In genomic region chr6:91057689-91058088, GRCh38 we compare ENCODE assay signal across 33 cellular contexts.
"Had no signal": no experiment of that assay in that cellular context is flagged by ENCODE, and none has a peak within 500 bp of the region (broad histone marks: within the 10 kb centered on the region; RNA-seq: fewer than 3 reads in every experiment).

No MANE protein-coding gene starts in this region.

- H3K36me3 ChIP-seq: adrenal gland, ascending aorta, brain microvascular endothelial cell, breast epithelium, cardiac muscle cell had no signal

- H3K4me3 ChIP-seq: adrenal gland, ascending aorta, body of pancreas, breast epithelium, cardiac muscle cell had no signal

- H3K4me1 ChIP-seq: adrenal gland, ascending aorta, body of pancreas, breast epithelium had no signal

- H3K27ac ChIP-seq: adrenal gland, ascending aorta, body of pancreas, brain microvascular endothelial cell, breast epithelium, cardiac muscle cell had no signal

- H3K27me3 ChIP-seq: adrenal gland, ascending aorta, body of pancreas, brain microvascular endothelial cell, breast epithelium, cardiac muscle cell had no signal

- DNase-seq: activated effector memory CD4-positive, alpha-beta T cell treated with anti-CD3 and anti-CD28 coated beads, Interleukin-2, amount 50 U/mL, for 16 hours; activated effector memory CD4-positive, alpha-beta T cell treated with Interleukin-2 at 50 U/mL for 16 hours; activated gamma-delta T cell; activated gamma-delta T cell treated with Interleukin-2 at 50 U/mL for 16 hours; activated naive CD4-positive, alpha-beta T cell; activated naive CD4-positive, alpha-beta T cell treated with anti-CD3 and anti-CD28 coated beads for 36 hours; activated naive CD4-positive, alpha-beta T cell treated with anti-CD3 and anti-CD28 coated beads, Interleukin-2, amount 10 ng/mL, durations not matched to agents 7 days and 5 days; activated naive CD4-positive, alpha-beta T cell treated with anti-CD3 and anti-CD28 coated beads, Interleukin-2, amount 50 U/mL, for 16 hours; activated naive CD4-positive, alpha-beta T cell treated with Interleukin-2 at 50 U/mL for 16 hours; activated naive CD8-positive, alpha-beta T cell treated with anti-CD3 and anti-CD28 coated beads for 36 hours; activated naive CD8-positive, alpha-beta T cell treated with anti-CD3 and anti-CD28 coated beads, Interleukin-2, amount 10 ng/mL, durations not matched to agents 7 days and 5 days; activated naive CD8-positive, alpha-beta T cell treated with anti-CD3 and anti-CD28 coated beads, Interleukin-2, amount 50 U/mL, for 24 hours; activated T-cell treated with anti-CD3 and anti-CD28 coated beads, Interleukin-2, amount 50 U/mL, for 24 hours; activated T-cell treated with anti-CD3 and anti-CD28 coated beads, Interleukin-2, amount 50 U/mL, for 4 hours; activated T-cell treated with anti-CD3 and anti-CD28 coated beads, Interleukin-2, amount 50 U/mL, for 48 hours; activated T-cell treated with anti-CD3 and anti-CD28 coated beads, Interleukin-2, amount 50 U/mL, for 72 hours; adrenal gland; amniotic stem cell; amygdala; anterior cingulate cortex; aorta; body of pancreas; brain microvascular endothelial cell; caudate nucleus; central memory CD4-positive, alpha-beta T cell; cerebellar nuclear complex had no signal

- FAIRE-seq: astrocyte, bronchial epithelial cell had no signal

- ATAC-seq: activated naive CD4-positive, alpha-beta T cell treated with anti-CD3 and anti-CD28 coated beads, Interleukin-2, amount 50 U/mL, for 72 hours; activated naive CD8-positive, alpha-beta T cell treated with anti-CD3 and anti-CD28 coated beads, Interleukin-2, amount 50 U/mL, for 24 hours; activated T-cell treated with anti-CD3 and anti-CD28 coated beads, Interleukin-2, amount 50 U/mL, for 4 hours; activated T-cell treated with anti-CD3 and anti-CD28 coated beads, Interleukin-2, amount 50 U/mL, for 72 hours; activated T-helper 17 cell treated with anti-CD3 and anti-CD28 coated beads, Interleukin-2, amount 50 U/mL, for 72 hours; body of pancreas had no signal

- H3K9me3 ChIP-seq: adrenal gland, breast epithelium had no signal
